Comparison of ENCODE assay signal across 10 cellular contexts in genomic region chr1:171805395-171806115, GRCh38. TPM values are rescaled to one million over a fixed set of nuclear protein-coding genes. Genes with fewer than 3 reads are reported as not detected.
DNase-seq lines count a peak whose midpoint lies in the region; ATAC-seq and TF ChIP-seq lines count a peak whose summit lies in the region.
"Had no signal": no experiment of that assay in that cellular context is flagged by ENCODE, and none has a peak within 500 bp of the region (broad histone marks: within the 10 kb centered on the region; RNA-seq: fewer than 3 reads in every experiment).

No MANE protein-coding gene starts in this region.

- H3K4me1 Mint-ChIP-seq in H9 = peaks cover 25 to 27% of the 10 kb centered on the region in 2 experiments

- H2BK20ac ChIP-seq in H9 (ENCODE audit: low read depth, low read length, poor library complexity, severe bottlenecking) = no peak overlapping the region

- intact Hi-C loops in sciatic nerve (cut with DNase I) = no loop called here

- no peak overlapping the region for H3T11ph ChIP-seq in H9 (ENCODE audit: low read length)

- H3K4me1 ChIP-seq in OCI-LY1 (ENCODE audit: insufficient read depth, low read length, severe bottlenecking) = peaks cover 23% of the 10 kb centered on the region
- 0 out of 2 replicates have a peak, but pooled peaks cover 2% of the 10 kb centered on the region for H3K4me1 ChIP-seq in H9 (ENCODE audit: insufficient read depth, low read length)

- H3K9me3 Mint-ChIP-seq in H9 = no peaks in the 10 kb centered on the region

- H2AK5ac ChIP-seq in H9 (ENCODE audit: insufficient read length, low read length) = no peak overlapping the region

- H2BK120ac ChIP-seq in H9 (ENCODE audit: low read depth, low read length, poor library complexity, severe bottlenecking) = no peak overlapping the region

- H4K91ac ChIP-seq in H9 (ENCODE audit: insufficient read length, low read depth, low read length) = no peak overlapping the region

- ATAC-seq in GM18868 (IDR thresholded peaks at IDR 0.05; ENCODE audit: unreplicated experiment) = peak; percentile 77
- ATAC-seq in HG02610 (IDR thresholded peaks at IDR 0.05; ENCODE audit: unreplicated experiment) = peak; percentile 81
- ATAC-seq in sciatic nerve = peak; percentile 30
- ATAC-seq: HCT116 had no signal

- H3F3A ChIP-seq in OCI-LY1 (ENCODE audit: insufficient read depth, low read length) = no peaks in the 10 kb centered on the region

- no peaks in the 10 kb centered on the region for H3K36me3 Mint-ChIP-seq in H9 (ENCODE audit: insufficient read depth in 1 of 3, low read depth in 3 of 3)

- H3K4me2 ChIP-seq in OCI-LY1 (ENCODE audit: low read length) (peak overlapping the region; percentile 31; the same call in 1 of the 2 replicates), H9 (ENCODE audit: insufficient read depth, insufficient read length, low read length) (no peak overlapping the region)

- H3K9ac ChIP-seq in OCI-LY1 (ENCODE audit: low read length) = no peak overlapping the region
- H3K9ac ChIP-seq in H9 (ENCODE audit: extremely low read depth, insufficient read length, low read length) = no peak overlapping the region

- H3K56ac ChIP-seq in H9 (ENCODE audit: insufficient read length, low read depth, low read length) = no peak overlapping the region

- H3K27me3 Mint-ChIP-seq in H9 (ENCODE audit: low read depth) = no peaks in the 10 kb centered on the region

- H3K27ac ChIP-seq in OCI-LY1 (ENCODE audit: low read depth, low read length, poor library complexity, severe bottlenecking) = no peak overlapping the region
- H3K27ac ChIP-seq in H9 (ENCODE audit: insufficient read length, low read depth, low read length) = no peak overlapping the region

- no peaks in the 10 kb centered on the region for H3K27me3 ChIP-seq in OCI-LY1 (ENCODE audit: insufficient read depth, low read length)
- no peaks in the 10 kb centered on the region for H3K27me3 ChIP-seq in H9 (ENCODE audit: insufficient read depth, low read length)

- TF ChIP-seq CTCF in OCI-LY1 (IDR thresholded peaks at IDR 0.05; ENCODE audit: low read length) (no peak), H9 (conservative IDR thresholded peaks at IDR 0.05) (no peak)

- H3K9me3 ChIP-seq in OCI-LY1 (ENCODE audit: low read length) = no peaks in the 10 kb centered on the region
- no peaks in the 10 kb centered on the region for H3K9me3 ChIP-seq in H9 (ENCODE audit: control insufficient read depth, low read depth, low read length)

- H2BK12ac ChIP-seq in H9 (ENCODE audit: insufficient read length, low read depth, low read length) = no peak overlapping the region

- no peak overlapping the region for H3K14ac ChIP-seq in H9 (ENCODE audit: insufficient read depth, low read length)

- H3K36me3 ChIP-seq in OCI-LY1 (ENCODE audit: insufficient read depth, low read length) = no peaks in the 10 kb centered on the region

- H2BK15ac ChIP-seq in H9 (ENCODE audit: low read depth, low read length) = no peak overlapping the region

- no peaks in the 10 kb centered on the region for H3K79me2 ChIP-seq in OCI-LY1 (ENCODE audit: insufficient read depth, low read length)
- H3K79me2 ChIP-seq in H9 (ENCODE audit: insufficient read depth, low read length) = no peaks in the 10 kb centered on the region

- no CpG with 5 or more reads among the region's 9 CpGs for WGBS in H9 (ENCODE audit: extremely low coverage, insufficient read length, low lambda C conversion rate)

- H3K4me3 ChIP-seq in OCI-LY1 (ENCODE audit: low read depth, low read length, poor library complexity, severe bottlenecking) = no peak overlapping the region

- DNase-seq in sciatic nerve (ENCODE audit: low spot score) (no peak), H9 (no peak), NCI-H2029 treated with DMSO at 0.1 percent for 48 hours (lab: John Stamatoyannopoulos, UW) (no peak), GF-D8 (lab: John Stamatoyannopoulos, UW) (no peak)
- DNase-seq in activated CD8-positive, alpha-beta memory T cell treated with anti-CD3 and anti-CD28 coated beads for 24 hours = no peak
- DNase-seq: stimulated activated CD8-positive, alpha-beta memory T cell treated with anti-CD3 and anti-CD28 coated beads, Interleukin-4, amount 100 ng/mL, for 48 hours had no signal

- H3K18ac ChIP-seq in H9 (ENCODE audit: insufficient read length, low read depth, low read length) = no peak overlapping the region

- H4K20me1 ChIP-seq in OCI-LY1 (ENCODE audit: insufficient read depth, low read length) (no peaks in the 10 kb centered on the region), H9 (ENCODE audit: control insufficient read depth, insufficient read depth, insufficient read length) (no peaks in the 10 kb centered on the region)

- no peak overlapping the region for H3K4me3 Mint-ChIP-seq in H9

- no peak overlapping the region for H3K27ac Mint-ChIP-seq in H9

- no peaks in the 10 kb centered on the region for H3K9me2 ChIP-seq in OCI-LY1 (ENCODE audit: low read depth, low read length)

- H4K8ac ChIP-seq in H9 (replicated peaks; ENCODE audit: insufficient read length, low read depth, low read length) = no peak overlapping the region

- H2AFZ ChIP-seq in OCI-LY1 (ENCODE audit: low read length) = peak overlapping the region; percentile 67; the same call in 1 of the 2 replicates
- H2AFZ ChIP-seq in H9 (ENCODE audit: low read length) = no peak overlapping the region

- no peaks in the 10 kb centered on the region for H3K79me1 ChIP-seq in H9 (ENCODE audit: insufficient read depth, low read depth, low read length, poor library complexity, severe bottlenecking)

- no peak overlapping the region for H3K4ac ChIP-seq in H9 (ENCODE audit: low read depth, low read length)

- H3K23ac ChIP-seq in H9 (ENCODE audit: insufficient read length, low read depth, low read length) = no peak overlapping the region

- H4K5ac ChIP-seq in H9 (ENCODE audit: insufficient read length, low read depth, low read length) = no peak overlapping the region

- H3K23me2 ChIP-seq in H9 (ENCODE audit: insufficient read length, low read depth, low read length, poor library complexity, severe bottlenecking) = no peaks in the 10 kb centered on the region

- no peak overlapping the region for H2BK5ac ChIP-seq in H9 (ENCODE audit: insufficient read length, low read length)

RNA-seq across cellular contexts. Expression of gene METTL13, which starts 24.1 kb away (rescaled TPM):
- 19.0 TPM for total RNA-seq in sciatic nerve
- total RNA-seq in H9 (2021) = 64.5 and 66.7 TPM in 2 replicates

RNA-seq across cellular contexts. Expression of gene DNM3, which starts 35.7 kb away (rescaled TPM):
- total RNA-seq in sciatic nerve (16.4 TPM), H9 (2021) (2.7 and 3.3 TPM in 2 replicates)

Comparison
In these comparisons a context has a peak if more than half of its experiments do, and no peak if none do; other contexts are left out.
1. ATAC-seq: peak in every context shown above with its lines; median percentile 81 in HG02610; 77 in GM18868; 30 in sciatic nerve.